In genomic region chr1:55781944-55782482, GRCh38 we compare ENCODE assay signal across 10 cellular contexts.
DNase-seq lines count a peak whose midpoint lies in the region; TF ChIP-seq lines count a peak whose summit lies in the region.
"Had no signal": no experiment of that assay in that cellular context is flagged by ENCODE, and none has a peak within 500 bp of the region (broad histone marks: within the 10 kb centered on the region; RNA-seq: fewer than 3 reads in every experiment).

No MANE protein-coding gene starts in this region.

- no peaks in the 10 kb centered on the region for H3K36me3 ChIP-seq in HEK293 (ENCODE audit: control insufficient read depth in 2 of 2, insufficient read depth in 1 of 2, low read length in 2 of 2)
- H3K36me3 ChIP-seq: gastroesophageal sphincter had no signal

- CTCF ChIA-PET in HEK293 (lab: Yijun Ruan, JAX) = no interaction called here

- TF ChIP-seq POLR2A in erythroblast (IDR thresholded peaks at IDR 0.05; ENCODE audit: low read length) = no peak

- in situ Hi-C loops in GM13976 (cut with MboI; ENCODE audit: low sequenced_read_pairs, unreplicated experiment) = no loop called here

- H3K9me3 ChIP-seq in HEK293 (ENCODE audit: control insufficient read depth, insufficient read depth, low read depth, low read length) = no peaks in the 10 kb centered on the region
- H3K9me3 ChIP-seq: gastroesophageal sphincter had no signal

- POLR2A ChIA-PET in HEK293 (lab: Yijun Ruan, JAX) = no interaction called here

- no peak for TF ChIP-seq CTCF in HEK293 (tag by site-specific recombination; IDR thresholded peaks at IDR 0.05)
- TF ChIP-seq CTCF in GM13976 (IDR thresholded peaks at IDR 0.05; ENCODE audit: borderline replicate concordance, control extremely low read depth, extremely low read depth, insufficient read depth, missing control alignments) = no peak

- no peaks in the 10 kb centered on the region; the same call in 1 of the 2 replicates for H3K4me1 ChIP-seq in HEK293 (ENCODE audit: control insufficient read depth, insufficient read depth, low read length)

- no peak overlapping the region for H3K4me3 ChIP-seq in HEK293 (ENCODE audit: low read depth, low read length)
- H3K4me3 ChIP-seq: gastroesophageal sphincter had no signal

- H3K27ac ChIP-seq in HEK293 (ENCODE audit: extremely low read depth, low read depth, low read length) = no peak overlapping the region

- DNase-seq in A172 (ENCODE audit: low spot score) (peak; percentile 95), T1000 (lab: John Stamatoyannopoulos, UW) (peak; percentile 51), inferior parietal cortex (ENCODE audit: extremely low spot score) (peak; percentile 7), DMS153 (lab: John Stamatoyannopoulos, UW) (no peak), erythroblast (lab: John Stamatoyannopoulos, UW) (no peak), GDM1 (lab: John Stamatoyannopoulos, UW) (no peak), GM13976 (ENCODE audit: low spot score) (no peak)
- DNase-seq: amniotic stem cell had no signal

TF ChIP-seq in HEK293, 187 proteins besides CTCF, POLR2A, EP300 and RAD21 (continues in another document):
- TF ChIP-seq ZNF202 (tag by site-specific recombination; IDR thresholded peaks at IDR 0.05; ENCODE audit: borderline replicate concordance) (no peak), WT1 (tag by site-specific recombination; IDR thresholded peaks at IDR 0.05) (no peak), FEZF1 (tag by site-specific recombination; IDR thresholded peaks at IDR 0.05) (no peak), ZNF157 (tag by site-specific recombination; IDR thresholded peaks at IDR 0.05) (no peak), ZNF366 (tag by site-specific recombination; conservative IDR thresholded peaks at IDR 0.05) (peak; percentile 84), ZNF692 (tag by site-specific recombination; IDR thresholded peaks at IDR 0.05) (no peak), ZNF2 (tag by site-specific recombination; IDR thresholded peaks at IDR 0.05) (no peak), ZEB2 (tag by site-specific recombination; IDR thresholded peaks at IDR 0.05) (no peak), ZNF529 (tag by site-specific recombination; IDR thresholded peaks at IDR 0.05; ENCODE audit: insufficient replicate concordance) (no peak), ZNF23 (tag by site-specific recombination; IDR thresholded peaks at IDR 0.05; ENCODE audit: borderline replicate concordance) (no peak), ZNF391 (tag by site-specific recombination; IDR thresholded peaks at IDR 0.05; ENCODE audit: borderline replicate concordance, low read depth) (0 out of 2 replicates have a peak, but pooled peaks have one; percentile 60), OSR2 (tag by site-specific recombination; IDR thresholded peaks at IDR 0.05) (0 out of 2 replicates have a peak, but pooled peaks have one; percentile 35), ZNF138 (tag by site-specific recombination; IDR thresholded peaks at IDR 0.05; ENCODE audit: borderline replicate concordance) (no peak), ZNF548 (tag by site-specific recombination; IDR thresholded peaks at IDR 0.05) (no peak), SP7 (tag by site-specific recombination; IDR thresholded peaks at IDR 0.05) (peak; percentile 47), KLF8 (tag by site-specific recombination; IDR thresholded peaks at IDR 0.05) (0 out of 2 replicates have a peak, but pooled peaks have one; percentile 39), ATF2 (tag by site-specific recombination; IDR thresholded peaks at IDR 0.05; ENCODE audit: low read depth) (no peak), ZNF155 (tag by site-specific recombination; IDR thresholded peaks at IDR 0.05) (no peak), ZNF701 (tag by site-specific recombination; IDR thresholded peaks at IDR 0.05) (no peak), ZNF585B (tag by site-specific recombination; IDR thresholded peaks at IDR 0.05) (no peak), ZNF248 (tag by site-specific recombination; IDR thresholded peaks at IDR 0.05) (no peak), ZNF184 (tag by site-specific recombination; IDR thresholded peaks at IDR 0.05) (peak; percentile 69; the same call in 1 of the 2 replicates), ZBTB26 (tag by site-specific recombination; optimal IDR thresholded peaks at IDR 0.05) (no peak), ZNF660 (tag by site-specific recombination; IDR thresholded peaks at IDR 0.05) (peak; percentile 50; the same call in 1 of the 2 replicates), GLI2 (tag by site-specific recombination; IDR thresholded peaks at IDR 0.05; ENCODE audit: borderline replicate concordance, low read depth) (no peak), MYNN (tag by site-specific recombination; IDR thresholded peaks at IDR 0.05; ENCODE audit: borderline replicate concordance) (no peak), ZNF133 (tag by site-specific recombination; IDR thresholded peaks at IDR 0.05) (no peak), ZNF335 (tag by site-specific recombination; conservative IDR thresholded peaks at IDR 0.05) (peak; percentile 30; the same call in 1 of the 2 replicates), ZBTB17 (tag by site-specific recombination; IDR thresholded peaks at IDR 0.05) (no peak), ZBTB21 (tag by site-specific recombination; IDR thresholded peaks at IDR 0.05) (peak; percentile 39; the same call in 1 of the 2 replicates), GLIS1 (tag by site-specific recombination; IDR thresholded peaks at IDR 0.05) (no peak), KLF10 (tag by site-specific recombination; IDR thresholded peaks at IDR 0.05) (no peak), ZNF571 (tag by site-specific recombination; IDR thresholded peaks at IDR 0.05) (no peak), ZNF426 (tag by site-specific recombination; IDR thresholded peaks at IDR 0.05) (no peak), ZNF514 (tag by site-specific recombination; IDR thresholded peaks at IDR 0.05) (no peak), ZNF837 (tag by site-specific recombination; IDR thresholded peaks at IDR 0.05) (no peak)
- TF ChIP-seq, protein P1, sequence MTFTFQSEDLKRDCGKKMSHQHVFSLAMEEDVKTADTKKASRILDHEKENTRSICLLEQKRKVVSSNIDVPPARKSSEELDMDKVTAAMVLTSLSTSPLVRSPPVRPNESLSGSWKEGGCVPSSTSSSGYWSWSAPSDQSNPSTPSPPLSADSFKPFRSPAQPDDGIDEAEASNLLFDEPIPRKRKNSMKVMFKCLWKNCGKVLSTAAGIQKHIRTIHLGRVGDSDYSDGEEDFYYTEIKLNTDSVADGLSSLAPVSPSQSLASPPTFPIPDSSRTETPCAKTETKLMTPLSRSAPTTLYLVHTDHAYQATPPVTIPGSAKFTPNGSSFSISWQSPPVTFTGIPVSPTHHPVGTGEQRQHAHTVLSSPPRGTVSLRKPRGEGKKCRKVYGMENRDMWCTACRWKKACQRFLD (tag by site-specific recombination; IDR thresholded peaks at IDR 0.05) = no peak

Comparison
In these comparisons a context has a peak if more than half of its experiments do, and no peak if none do; other contexts are left out.
1. DNase-seq: peak in A172 (single experiment), T1000 (single experiment) and inferior parietal cortex (single experiment); none in DMS153 (single experiment), erythroblast (0 of 2), GDM1 (single experiment) and GM13976 (single experiment).